ENCODE assay signal across 14 cellular contexts in genomic region chr17:63358111-63358839, GRCh38.
DNase-seq lines count a peak whose midpoint lies in the region; ATAC-seq and TF ChIP-seq lines count a peak whose summit lies in the region.
"Had no signal": no experiment of that assay in that cellular context is flagged by ENCODE, and none has a peak within 500 bp of the region (broad histone marks: within the 10 kb centered on the region; RNA-seq: fewer than 3 reads in every experiment).

No MANE protein-coding gene starts in this region.

- CTCF ChIA-PET in HEK293 (lab: Yijun Ruan, JAX): interaction anchor here (0.6 kb wide), 2 partner anchors 124 to 384 kb away, joined by 3 to 4 read pairs; no protein-coding TSS in a partner anchor

- intact Hi-C loops in ascending aorta (cut with DNase I): loop anchor here (5.0 kb wide), 2 partner anchors 66 to 81 kb away; no protein-coding TSS in a partner anchor

- H3K4me1 ChIP-seq in HEK293 (ENCODE audit: control insufficient read depth, insufficient read depth, low read length) (peaks cover 2% of the 10 kb centered on the region; the same call in 1 of the 2 replicates), ascending aorta (peaks cover 3 to 18% of the 10 kb centered on the region in 2 donors), thoracic aorta (ENCODE audit: control insufficient read depth in 1 of 2, low read depth in 2 of 2) (peaks cover 19 to 55% of the 10 kb centered on the region in 2 donors)

- H3K27me3 ChIP-seq in ascending aorta (no peaks in the 10 kb centered on the region), thoracic aorta (replicated peaks; ENCODE audit: insufficient read depth) (no peaks in the 10 kb centered on the region)
- H3K27me3 ChIP-seq: neutrophil, testis had no signal

- H3K36me3 ChIP-seq in HEK293 (ENCODE audit: control insufficient read depth in 2 of 2, insufficient read depth in 1 of 2, low read length in 2 of 2): peaks cover 0 to 16% of the 10 kb centered on the region in 2 experiments; a peak in 1 of 3 replicates
- H3K36me3 ChIP-seq in ascending aorta: no peaks in the 10 kb centered on the region
- no peaks in the 10 kb centered on the region for H3K36me3 ChIP-seq in thoracic aorta

- no peak for ATAC-seq in thoracic aorta (ENCODE audit: insufficient number of reproducible peaks, low FRiP score, low read depth)
- no peak for ATAC-seq in HG02970 (IDR thresholded peaks at IDR 0.05; ENCODE audit: low FRiP score, unreplicated experiment)

- DNase-seq in ascending aorta (ENCODE audit: low spot score in 2 of 2) (no peak), fibroblast of villous mesenchyme (ENCODE audit: low read depth) (peak; percentile 81), thoracic aorta (ENCODE audit: low spot score) (no peak), NCI-H1436 treated with DMSO at 0.1 percent for 48 hours (lab: John Stamatoyannopoulos, UW) (no peak), activated gamma-delta T cell treated with Interleukin-2 at 50 U/mL for 16 hours (no peak)
- DNase-seq: activated CD4-positive, alpha-beta T cell treated with anti-CD3 and anti-CD28 coated beads for 1 hour; activated effector memory CD4-positive, alpha-beta T cell treated with Interleukin-2 at 50 U/mL for 16 hours; effector memory CD4-positive, alpha-beta T cell; NCI-H446 treated with DMSO at 0.1 percent for 48 hours; testis had no signal

- POLR2A ChIA-PET in HEK293 (lab: Yijun Ruan, JAX): no interaction called here

- TF ChIP-seq CTCF in HEK293 (tag by site-specific recombination; IDR thresholded peaks at IDR 0.05): no peak
- TF ChIP-seq CTCF in ascending aorta (IDR thresholded peaks at IDR 0.05): no peak
- TF ChIP-seq CTCF in fibroblast of villous mesenchyme (IDR thresholded peaks at IDR 0.05; ENCODE audit: insufficient read depth, low read depth, low read length): no peak
- TF ChIP-seq CTCF in thoracic aorta (IDR thresholded peaks at IDR 0.05): no peak

- H3K4me3 ChIP-seq in HEK293 (ENCODE audit: low read depth, low read length) (no peak overlapping the region), ascending aorta (no peak overlapping the region), fibroblast of villous mesenchyme (ENCODE audit: low read depth, low read length) (no peak overlapping the region), thoracic aorta (no peak overlapping the region)
- H3K4me3 ChIP-seq: testis had no signal

- no peaks in the 10 kb centered on the region for H3K9me3 ChIP-seq in HEK293 (ENCODE audit: control insufficient read depth, insufficient read depth, low read depth, low read length)
- no peaks in the 10 kb centered on the region for H3K9me3 ChIP-seq in ascending aorta
- H3K9me3 ChIP-seq in thoracic aorta: no peaks in the 10 kb centered on the region
- H3K9me3 ChIP-seq: neutrophil, testis had no signal

- H3K27ac ChIP-seq in HEK293 (ENCODE audit: extremely low read depth, low read depth, low read length) (no peak overlapping the region), ascending aorta (peak overlapping the region; percentile 45 to 48), thoracic aorta (peak overlapping the region; percentile 10 to 58)
- H3K27ac ChIP-seq: KMS-11, neutrophil had no signal

TF ChIP-seq in HEK293, 187 proteins besides CTCF, POLR2A, EP300 and RAD21:
- TF ChIP-seq ZNF626 (tag by site-specific recombination; IDR thresholded peaks at IDR 0.05) (no peak), GFI1B (tag by site-specific recombination; IDR thresholded peaks at IDR 0.05) (peak; percentile 61; the same call in 1 of the 2 replicates), PRDM4 (tag by site-specific recombination; IDR thresholded peaks at IDR 0.05) (no peak), ZSCAN4 (tag by site-specific recombination; IDR thresholded peaks at IDR 0.05) (peak; percentile 88), WT1 (tag by site-specific recombination; IDR thresholded peaks at IDR 0.05) (no peak), ZNF585B (tag by site-specific recombination; IDR thresholded peaks at IDR 0.05) (no peak), ZNF555 (tag by site-specific recombination; conservative IDR thresholded peaks at IDR 0.05) (no peak), PRDM2 (tag by site-specific recombination; IDR thresholded peaks at IDR 0.05; ENCODE audit: borderline replicate concordance) (no peak)
